In genomic region chr1:60848583-60849188, GRCh38 we compare ENCODE assay signal across 8 cellular contexts.
DNase-seq lines count a peak whose midpoint lies in the region; ATAC-seq lines count a peak whose summit lies in the region.

No MANE protein-coding gene starts in this region.

- DNase-seq in DMS 273 treated with DMSO at 0.1 percent for 48 hours (lab: John Stamatoyannopoulos, UW) (peak; percentile 29), KBM-7 (peak; percentile 63), SKM-1 treated with dmso at 0.1 percent for 144 hours (lab: John Stamatoyannopoulos, UW; ENCODE audit: unreplicated experiment) (peak; percentile 62), iPS DF 19.7 (ENCODE audit: low read depth, low spot score) (peak; percentile 65), GF-D8 (lab: John Stamatoyannopoulos, UW) (no peak), HuH-7 (ENCODE audit: low spot score) (no peak)
- DNase-seq in stimulated activated CD4-positive, alpha-beta T cell treated with anti-CD3 and anti-CD28 coated beads, Interleukin-1b, Interleukin-23, amount 100 ng/mL, for 48 hours, result no peak

- no peak for ATAC-seq in HG02840 (IDR thresholded peaks at IDR 0.05; ENCODE audit: low FRiP score, unreplicated experiment)

- in situ Hi-C loops in KBM-7 (cut with MboI; ENCODE audit: low pct_unique_long_range_greater_than_20kb, low sequenced_read_pairs), result no loop called here

Comparison
In these comparisons a context has a peak if more than half of its experiments do, and no peak if none do; other contexts are left out.
1. DNase-seq: peak in DMS 273 treated with DMSO at 0.1 percent for 48 hours (single experiment), KBM-7 (single experiment), SKM-1 treated with dmso at 0.1 percent for 144 hours (single experiment) and iPS DF 19.7 (single experiment); none in GF-D8 (single experiment), HuH-7 (single experiment) and stimulated activated CD4-positive, alpha-beta T cell treated with anti-CD3 and anti-CD28 coated beads, Interleukin-1b, Interleukin-23, amount 100 ng/mL, for 48 hours (single experiment).